Comparison of ENCODE assay signal across 14 cellular contexts in the genomic region with DNA sequence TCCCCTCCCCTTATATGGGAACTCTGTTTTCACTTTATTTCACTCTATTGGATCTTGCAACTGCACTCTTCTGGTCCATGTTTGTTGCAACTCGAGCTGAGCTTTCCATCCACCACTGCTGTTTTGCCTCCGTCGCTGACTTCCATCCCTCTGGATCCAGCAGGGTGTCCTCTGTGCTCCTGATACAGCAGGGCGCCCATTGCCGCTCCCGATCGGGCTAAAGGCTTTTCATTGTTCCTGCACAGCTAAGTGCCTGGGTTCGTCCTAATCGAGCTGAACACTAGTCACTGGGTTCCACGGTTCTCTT. TPM values are rescaled to one million over a fixed set of nuclear protein-coding genes. Genes with fewer than 3 reads are reported as not detected.
DNase-seq lines count a peak whose midpoint lies in the region; ATAC-seq and TF ChIP-seq lines count a peak whose summit lies in the region.
"Had no signal": no experiment of that assay in that cellular context is flagged by ENCODE, and none has a peak within 500 bp of the region (broad histone marks: within the 10 kb centered on the region; RNA-seq: fewer than 3 reads in every experiment).

No MANE protein-coding gene starts in this region.

- POLR2A ChIA-PET in activated naive CD8-positive, alpha-beta T cell treated with anti-CD3 and anti-CD28 coated beads, Interleukin-2, amount 10 ng/mL, durations not matched to agents 7 days and 5 days (lab: Charles Lee) = interaction anchor here (1.3 kb wide), 1 partner anchor 10 kb away, joined by 6 read pairs; a partner anchor contains a TSS

- H3K27ac Mint-ChIP-seq in activated naive CD8-positive, alpha-beta T cell treated with anti-CD3 and anti-CD28 coated beads, Interleukin-2, amount 10 ng/mL, durations not matched to agents 7 days and 5 days = peak overlapping the region; percentile 42
- H3K27ac Mint-ChIP-seq in activated naive CD8-positive, alpha-beta T cell treated with anti-CD3 and anti-CD28 coated beads, Interleukin-2, amount 50 U/mL, for 24 hours = no peak overlapping the region
- peak overlapping the region; percentile 56 for H3K27ac Mint-ChIP-seq in endodermal cell
- peak overlapping the region; percentile 72 for H3K27ac Mint-ChIP-seq in stimulated activated memory B cell treated with anti-CD40 and anti-IgM and Interleukin-4, amounts not matched to agents 10 μg/mL and 1 μg/mL and 100 μg/mL, for 72 hours
- H3K27ac Mint-ChIP-seq: CD4-positive, CD25-positive, alpha-beta regulatory T cell had no signal

- H3K27ac ChIP-seq in HUES64 (ENCODE audit: low read depth, low read length) (peak overlapping the region; percentile 20; the same call in 1 of the 2 replicates), endodermal cell (ENCODE audit: low read depth, low read length) (no peak overlapping the region)
- H3K27ac ChIP-seq in effector memory CD4-positive, alpha-beta T cell (ENCODE audit: insufficient read depth, low read length, poor library complexity, severe bottlenecking) = no peak overlapping the region
- H3K27ac ChIP-seq: BLaER1 treated with 17β-estradiol and CSF1 and Interleukin-3, amounts not matched to agents 10 nM and 100 nM had no signal

- H3K9ac ChIP-seq in HUES64 (ENCODE audit: low read depth, low read length) (no peak overlapping the region), endodermal cell (ENCODE audit: extremely low read depth, low read length, poor library complexity, severe bottlenecking) (no peak overlapping the region)
- H3K9ac ChIP-seq: BLaER1 treated with 17β-estradiol and CSF1 and Interleukin-3, amounts not matched to agents 10 nM and 100 nM had no signal

- no peak overlapping the region for H3K4me3 Mint-ChIP-seq in activated naive CD8-positive, alpha-beta T cell treated with anti-CD3 and anti-CD28 coated beads, Interleukin-2, amount 10 ng/mL, durations not matched to agents 7 days and 5 days
- H3K4me3 Mint-ChIP-seq in activated naive CD8-positive, alpha-beta T cell treated with anti-CD3 and anti-CD28 coated beads, Interleukin-2, amount 50 U/mL, for 24 hours = no peak overlapping the region
- no peak overlapping the region for H3K4me3 Mint-ChIP-seq in endodermal cell
- peak overlapping the region; percentile 39 for H3K4me3 Mint-ChIP-seq in stimulated activated memory B cell treated with anti-CD40 and anti-IgM and Interleukin-4, amounts not matched to agents 10 μg/mL and 1 μg/mL and 100 μg/mL, for 72 hours
- H3K4me3 Mint-ChIP-seq: CD4-positive, CD25-positive, alpha-beta regulatory T cell had no signal

- DNase-seq in activated naive CD8-positive, alpha-beta T cell treated with anti-CD3 and anti-CD28 coated beads, Interleukin-2, amount 10 ng/mL, durations not matched to agents 7 days and 5 days = no peak
- no peak for DNase-seq in activated naive CD8-positive, alpha-beta T cell treated with anti-CD3 and anti-CD28 coated beads, Interleukin-2, amount 50 U/mL, for 24 hours
- DNase-seq in endodermal cell = peak; percentile 59
- no peak for DNase-seq in activated effector memory CD4-positive, alpha-beta T cell treated with anti-CD3 and anti-CD28 coated beads, Interleukin-2, amount 50 U/mL, for 16 hours
- no peak for DNase-seq in effector memory CD4-positive, alpha-beta T cell
- DNase-seq: 8988T; AML-193; CD4-positive, CD25-positive, alpha-beta regulatory T cell; DMS79; GDM1 had no signal

- no peaks in the 10 kb centered on the region for H3K9me3 Mint-ChIP-seq in activated naive CD8-positive, alpha-beta T cell treated with anti-CD3 and anti-CD28 coated beads, Interleukin-2, amount 10 ng/mL, durations not matched to agents 7 days and 5 days
- H3K9me3 Mint-ChIP-seq in activated naive CD8-positive, alpha-beta T cell treated with anti-CD3 and anti-CD28 coated beads, Interleukin-2, amount 50 U/mL, for 24 hours = no peaks in the 10 kb centered on the region
- peaks cover 13% of the 10 kb centered on the region for H3K9me3 Mint-ChIP-seq in endodermal cell
- H3K9me3 Mint-ChIP-seq in stimulated activated memory B cell treated with anti-CD40 and anti-IgM and Interleukin-4, amounts not matched to agents 10 μg/mL and 1 μg/mL and 100 μg/mL, for 72 hours = no peaks in the 10 kb centered on the region

- 88% methylated on average over 10 of the region's 10 CpGs for WGBS in HUES64
- 92 to 98% methylated on average over 7 to 10 of the region's 10 CpGs for WGBS in endodermal cell (ENCODE audit: insufficient coverage in 1 of 2, insufficient read length in 1 of 2), 2 experiments

- peaks cover 4% of the 10 kb centered on the region for H3K4me1 Mint-ChIP-seq in activated naive CD8-positive, alpha-beta T cell treated with anti-CD3 and anti-CD28 coated beads, Interleukin-2, amount 10 ng/mL, durations not matched to agents 7 days and 5 days
- H3K4me1 Mint-ChIP-seq in activated naive CD8-positive, alpha-beta T cell treated with anti-CD3 and anti-CD28 coated beads, Interleukin-2, amount 50 U/mL, for 24 hours = peaks cover 2% of the 10 kb centered on the region
- peaks cover 11% of the 10 kb centered on the region for H3K4me1 Mint-ChIP-seq in endodermal cell
- peaks cover 22% of the 10 kb centered on the region for H3K4me1 Mint-ChIP-seq in stimulated activated memory B cell treated with anti-CD40 and anti-IgM and Interleukin-4, amounts not matched to agents 10 μg/mL and 1 μg/mL and 100 μg/mL, for 72 hours
- H3K4me1 Mint-ChIP-seq: CD4-positive, CD25-positive, alpha-beta regulatory T cell had no signal

- peaks cover 18% of the 10 kb centered on the region for H3K4me1 ChIP-seq in HUES64 (ENCODE audit: insufficient read depth, low read length)
- peaks cover 4% of the 10 kb centered on the region for H3K4me1 ChIP-seq in endodermal cell (ENCODE audit: control insufficient read depth, insufficient read depth, low read length)
- H3K4me1 ChIP-seq in effector memory CD4-positive, alpha-beta T cell (ENCODE audit: control insufficient read depth, insufficient read depth, low read length, poor library complexity, severe bottlenecking) = no peaks in the 10 kb centered on the region

- TF ChIP-seq CTCF in endodermal cell (conservative IDR thresholded peaks at IDR 0.05) = no peak

- peaks cover 8% of the 10 kb centered on the region for H3K36me3 ChIP-seq in HUES64 (ENCODE audit: insufficient read depth, low read length)
- no peaks in the 10 kb centered on the region for H3K36me3 ChIP-seq in endodermal cell (ENCODE audit: control insufficient read depth, insufficient read depth, low read length)
- no peaks in the 10 kb centered on the region for H3K36me3 ChIP-seq in effector memory CD4-positive, alpha-beta T cell (ENCODE audit: control insufficient read depth, insufficient read depth, low read length)

- H3K4me3 ChIP-seq in HUES64 (ENCODE audit: low read length) (no peak overlapping the region), endodermal cell (ENCODE audit: low read length) (no peak overlapping the region)
- no peak overlapping the region for H3K4me3 ChIP-seq in effector memory CD4-positive, alpha-beta T cell (ENCODE audit: insufficient read depth, low read depth, low read length, poor library complexity, severe bottlenecking)
- H3K4me3 ChIP-seq: BLaER1 treated with 17β-estradiol and CSF1 and Interleukin-3, amounts not matched to agents 10 nM and 100 nM had no signal

- no peaks in the 10 kb centered on the region for H3K27me3 ChIP-seq in HUES64 (ENCODE audit: insufficient read depth, low read length)
- H3K27me3 ChIP-seq in endodermal cell (ENCODE audit: control insufficient read depth, insufficient read depth, low read length, poor library complexity, severe bottlenecking) = no peaks in the 10 kb centered on the region
- no peaks in the 10 kb centered on the region for H3K27me3 ChIP-seq in effector memory CD4-positive, alpha-beta T cell (replicated peaks; ENCODE audit: control insufficient read depth, insufficient read depth, low read length, poor library complexity, severe bottlenecking)
- H3K27me3 ChIP-seq: BLaER1 treated with 17β-estradiol and CSF1 and Interleukin-3, amounts not matched to agents 10 nM and 100 nM had no signal

- H3K9me3 ChIP-seq in HUES64 (ENCODE audit: insufficient read depth, low read depth, low read length) (peaks cover 6% of the 10 kb centered on the region; the same call in 1 of the 2 replicates), endodermal cell (ENCODE audit: control insufficient read depth, low read length) (peaks cover 9% of the 10 kb centered on the region)
- H3K9me3 ChIP-seq in effector memory CD4-positive, alpha-beta T cell (ENCODE audit: control insufficient read depth, low read length) = no peaks in the 10 kb centered on the region

- peaks cover 6% of the 10 kb centered on the region for H3K36me3 Mint-ChIP-seq in activated naive CD8-positive, alpha-beta T cell treated with anti-CD3 and anti-CD28 coated beads, Interleukin-2, amount 10 ng/mL, durations not matched to agents 7 days and 5 days
- H3K36me3 Mint-ChIP-seq in activated naive CD8-positive, alpha-beta T cell treated with anti-CD3 and anti-CD28 coated beads, Interleukin-2, amount 50 U/mL, for 24 hours (ENCODE audit: low read depth) = no peaks in the 10 kb centered on the region
- H3K36me3 Mint-ChIP-seq in endodermal cell (ENCODE audit: low read depth) = peaks cover 9% of the 10 kb centered on the region
- H3K36me3 Mint-ChIP-seq in stimulated activated memory B cell treated with anti-CD40 and anti-IgM and Interleukin-4, amounts not matched to agents 10 μg/mL and 1 μg/mL and 100 μg/mL, for 72 hours = peaks cover 6% of the 10 kb centered on the region

- H3K27me3 Mint-ChIP-seq in activated naive CD8-positive, alpha-beta T cell treated with anti-CD3 and anti-CD28 coated beads, Interleukin-2, amount 10 ng/mL, durations not matched to agents 7 days and 5 days = peaks cover 3% of the 10 kb centered on the region
- no peaks in the 10 kb centered on the region for H3K27me3 Mint-ChIP-seq in activated naive CD8-positive, alpha-beta T cell treated with anti-CD3 and anti-CD28 coated beads, Interleukin-2, amount 50 U/mL, for 24 hours
- H3K27me3 Mint-ChIP-seq in endodermal cell (ENCODE audit: insufficient read depth) = no peaks in the 10 kb centered on the region
- H3K27me3 Mint-ChIP-seq in stimulated activated memory B cell treated with anti-CD40 and anti-IgM and Interleukin-4, amounts not matched to agents 10 μg/mL and 1 μg/mL and 100 μg/mL, for 72 hours = no peaks in the 10 kb centered on the region

- ATAC-seq in activated naive CD8-positive, alpha-beta T cell treated with anti-CD3 and anti-CD28 coated beads, Interleukin-2, amount 10 ng/mL, durations not matched to agents 7 days and 5 days (ENCODE audit: low read depth) = no peak
- ATAC-seq in activated naive CD8-positive, alpha-beta T cell treated with anti-CD3 and anti-CD28 coated beads, Interleukin-2, amount 50 U/mL, for 24 hours = no peak
- no peak for ATAC-seq in stimulated activated memory B cell treated with anti-CD40 and anti-IgM and Interleukin-4, amounts not matched to agents 10 μg/mL and 1 μg/mL and 100 μg/mL, for 72 hours
- no peak for ATAC-seq in HG03159 (IDR thresholded peaks at IDR 0.05; ENCODE audit: unreplicated experiment)

RNA-seq across cellular contexts. Expression of a gene that starts 11.1 kb away (rescaled TPM):
- total RNA-seq in activated naive CD8-positive, alpha-beta T cell treated with anti-CD3 and anti-CD28 coated beads, Interleukin-2, amount 10 ng/mL, durations not matched to agents 7 days and 5 days = 10 to 100 TPM; 27.8 to 28.0 TPM
- 19.9 TPM for polyA plus RNA-seq in HUES64 (2013, experiment 1 of 2)
- 23.4 TPM for polyA plus RNA-seq in HUES64 (2013, experiment 2 of 2)
- total RNA-seq in endodermal cell = 10 to 100 TPM; 40.9 TPM
- polyA plus RNA-seq in endodermal cell (2013, experiment 1 of 2) = 25.1 TPM
- polyA plus RNA-seq in endodermal cell (2013, experiment 2 of 2) = 24.6 TPM

RNA-seq across cellular contexts. Expression of a gene that starts 19.6 kb away (rescaled TPM):
- total RNA-seq in activated naive CD8-positive, alpha-beta T cell treated with anti-CD3 and anti-CD28 coated beads, Interleukin-2, amount 10 ng/mL, durations not matched to agents 7 days and 5 days = 10 to 100 TPM; 15.1 to 18.1 TPM
- 18.5 TPM for polyA plus RNA-seq in HUES64 (2013, experiment 1 of 2)
- 18.2 TPM for polyA plus RNA-seq in HUES64 (2013, experiment 2 of 2)
- 10 to 100 TPM; 17.7 to 22.4 TPM for total RNA-seq in endodermal cell
- polyA plus RNA-seq in endodermal cell (2013, experiment 1 of 2) = 19.3 TPM
- 20.0 TPM for polyA plus RNA-seq in endodermal cell (2013, experiment 2 of 2)

RNA-seq across cellular contexts. Expression of a gene that starts 19.8 kb away (rescaled TPM):
- 10 to 100 TPM; 33.6 to 36.7 TPM for total RNA-seq in activated naive CD8-positive, alpha-beta T cell treated with anti-CD3 and anti-CD28 coated beads, Interleukin-2, amount 10 ng/mL, durations not matched to agents 7 days and 5 days
- polyA plus RNA-seq in HUES64 (2013, experiment 1 of 2) = 51.1 TPM
- 54.2 TPM for polyA plus RNA-seq in HUES64 (2013, experiment 2 of 2)
- 10 to 100 TPM; 67.5 to 72.3 TPM for total RNA-seq in endodermal cell
- polyA plus RNA-seq in endodermal cell (2013, experiment 1 of 2) = 36.1 TPM
- 32.7 TPM for polyA plus RNA-seq in endodermal cell (2013, experiment 2 of 2)

RNA-seq across cellular contexts. Expression of a gene that starts 39.0 kb away (rescaled TPM):
- 100 to 1,000 TPM; 178 to 179 TPM for total RNA-seq in activated naive CD8-positive, alpha-beta T cell treated with anti-CD3 and anti-CD28 coated beads, Interleukin-2, amount 10 ng/mL, durations not matched to agents 7 days and 5 days
- 95.6 TPM for polyA plus RNA-seq in HUES64 (2013, experiment 1 of 2)
- polyA plus RNA-seq in HUES64 (2013, experiment 2 of 2) = 103 TPM
- total RNA-seq in endodermal cell = 100 to 1,000 TPM; 103 to 111 TPM
- 111 TPM for polyA plus RNA-seq in endodermal cell (2013, experiment 1 of 2)
- polyA plus RNA-seq in endodermal cell (2013, experiment 2 of 2) = 100 TPM
